Comparison of ENCODE assay signal across 8 cellular contexts in the genomic region with DNA sequence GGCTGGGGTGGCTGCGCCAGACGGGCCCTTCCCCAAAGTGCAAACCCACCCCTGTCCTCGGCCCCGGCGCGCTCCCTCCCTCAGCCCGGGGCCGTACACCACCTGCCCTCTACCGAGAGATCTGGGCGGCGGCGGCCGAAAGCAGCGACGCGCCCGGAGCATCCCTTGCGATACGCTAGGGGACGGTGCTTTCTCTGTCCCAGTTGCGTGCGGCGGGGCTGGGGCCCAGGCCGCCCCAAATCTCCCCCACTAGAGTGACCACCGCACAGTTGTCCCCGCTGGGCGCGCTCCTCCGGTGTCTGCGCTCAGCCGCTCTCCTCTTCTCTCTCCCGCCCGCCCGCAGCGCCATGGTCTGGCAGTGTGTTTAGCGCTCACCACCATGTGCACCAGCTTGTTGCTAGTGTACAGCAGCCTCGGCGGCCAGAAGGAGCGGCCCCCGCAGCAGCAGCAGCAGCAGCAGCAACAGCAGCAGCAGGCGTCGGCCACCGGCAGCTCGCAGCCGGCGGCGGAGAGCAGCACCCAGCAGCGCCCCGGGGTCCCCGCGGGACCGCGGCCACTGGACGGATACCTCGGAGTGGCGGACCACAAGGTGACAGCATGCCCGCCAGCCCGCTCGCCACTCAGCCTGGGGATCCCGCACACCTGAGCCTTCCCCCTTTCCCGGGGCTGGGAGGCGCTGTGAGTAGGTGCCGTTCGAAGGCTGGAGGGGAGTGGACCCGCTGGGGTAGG. TPM values are rescaled to one million over a fixed set of nuclear protein-coding genes. Genes with fewer than 3 reads are reported as not detected.
DNase-seq lines count a peak whose midpoint lies in the region; ATAC-seq, FAIRE-seq and TF ChIP-seq lines count a peak whose summit lies in the region.

No MANE protein-coding gene starts in this region.

- H3K27me3 Mint-ChIP-seq in GM23338 (ENCODE audit: insufficient read depth, low read depth, poor library complexity): peaks cover 24% of the 10 kb centered on the region
- H3K27me3 Mint-ChIP-seq in stimulated activated naive CD8-positive, alpha-beta T cell treated with anti-CD3 and anti-CD28 coated beads, Interleukin-15, Interleukin-2, amounts not matched to agents 100 ng/mL and 50 ng/mL, for 24 hours: peaks cover 84% of the 10 kb centered on the region

- peak overlapping the region; percentile 95 for H3K4me2 ChIP-seq in GM23338

- no peaks in the 10 kb centered on the region for H3K9me3 Mint-ChIP-seq in GM23338
- H3K9me3 Mint-ChIP-seq in stimulated activated naive CD8-positive, alpha-beta T cell treated with anti-CD3 and anti-CD28 coated beads, Interleukin-15, Interleukin-2, amounts not matched to agents 100 ng/mL and 50 ng/mL, for 24 hours: peaks cover 5% of the 10 kb centered on the region

- H3K27ac Mint-ChIP-seq in GM23338: no peak overlapping the region
- no peak overlapping the region for H3K27ac Mint-ChIP-seq in stimulated activated naive CD8-positive, alpha-beta T cell treated with anti-CD3 and anti-CD28 coated beads, Interleukin-15, Interleukin-2, amounts not matched to agents 100 ng/mL and 50 ng/mL, for 24 hours

- H3K4me1 Mint-ChIP-seq in GM23338: peaks cover 15% of the 10 kb centered on the region
- H3K4me1 Mint-ChIP-seq in stimulated activated naive CD8-positive, alpha-beta T cell treated with anti-CD3 and anti-CD28 coated beads, Interleukin-15, Interleukin-2, amounts not matched to agents 100 ng/mL and 50 ng/mL, for 24 hours (ENCODE audit: low read depth): peaks cover 13% of the 10 kb centered on the region

- H3K36me3 Mint-ChIP-seq in GM23338 (ENCODE audit: low read depth): peaks cover 5% of the 10 kb centered on the region; the same call in 2 of the 3 replicates
- no peaks in the 10 kb centered on the region for H3K36me3 Mint-ChIP-seq in stimulated activated naive CD8-positive, alpha-beta T cell treated with anti-CD3 and anti-CD28 coated beads, Interleukin-15, Interleukin-2, amounts not matched to agents 100 ng/mL and 50 ng/mL, for 24 hours (ENCODE audit: low read depth)

- no peaks in the 10 kb centered on the region for H3K9me2 ChIP-seq in GM23338 (ENCODE audit: insufficient read depth)

- H3K27ac ChIP-seq in GM23338 (ENCODE audit: low read depth): no peak overlapping the region

- peak overlapping the region; percentile 99 for H2AFZ ChIP-seq in GM23338

- no peaks in the 10 kb centered on the region for H3K79me2 ChIP-seq in GM23338 (replicated peaks; ENCODE audit: insufficient read depth)

- no peaks in the 10 kb centered on the region; the same call in 1 of the 2 replicates for H4K20me1 ChIP-seq in GM23338 (replicated peaks; ENCODE audit: insufficient read depth)

- no peaks in the 10 kb centered on the region for H3K36me3 ChIP-seq in GM23338 (ENCODE audit: insufficient read depth)

- H3K4me1 ChIP-seq in GM23338 (ENCODE audit: insufficient read depth): peaks cover 19% of the 10 kb centered on the region

- DNase-seq in D721Med (ENCODE audit: insufficient read length, low spot score) (no peak), GM23338 (ENCODE audit: low spot score) (peak; percentile 83), NCI-H748 treated with DMSO at 0.1 percent for 48 hours (lab: John Stamatoyannopoulos, UW) (peak; percentile 74), choroid plexus epithelial cell (ENCODE audit: low read depth) (peak; percentile 41), left kidney (ENCODE audit: low read depth, low spot score) (peak; percentile 90), cerebellar cortex (ENCODE audit: low spot score) (no peak), kidney glomerular epithelial cell (lab: John Stamatoyannopoulos, UW) (no peak)

- TF ChIP-seq CTCF in D721Med (IDR thresholded peaks at IDR 0.05; ENCODE audit: insufficient read depth, missing control alignments) (peak; percentile 18), GM23338 (conservative IDR thresholded peaks at IDR 0.05; ENCODE audit: low read depth in 2 of 2) (peak in 1 of 2 experiments; percentile 54; a peak in 3 of 4 replicates), choroid plexus epithelial cell (conservative IDR thresholded peaks at IDR 0.05; ENCODE audit: low read depth, low read length) (peak; percentile 17)

- peak; percentile 90 for ATAC-seq in GM23338

- H3K4me3 Mint-ChIP-seq in GM23338: peak overlapping the region; percentile 91
- peak overlapping the region; percentile 70 for H3K4me3 Mint-ChIP-seq in stimulated activated naive CD8-positive, alpha-beta T cell treated with anti-CD3 and anti-CD28 coated beads, Interleukin-15, Interleukin-2, amounts not matched to agents 100 ng/mL and 50 ng/mL, for 24 hours

- H3K27me3 ChIP-seq in GM23338 (ENCODE audit: insufficient read depth): peaks cover 41% of the 10 kb centered on the region

- no peak for FAIRE-seq in D721Med (lab: Jason Lieb, UNC)

- peak overlapping the region; percentile 96 for H3K4me3 ChIP-seq in GM23338
- peak overlapping the region; percentile 57 for H3K4me3 ChIP-seq in choroid plexus epithelial cell (ENCODE audit: low read depth, low read length)

- no peaks in the 10 kb centered on the region for H3F3A ChIP-seq in GM23338 (replicated peaks; ENCODE audit: low read depth)

TF ChIP-seq in GM23338, 12 proteins besides CTCF, POLR2A, EP300 and RAD21 (continues in another document):
- TF ChIP-seq ZNF114 (CRISPR knock-in tag; IDR thresholded peaks at IDR 0.05) (no peak), CREB1 (CRISPR knock-in tag; IDR thresholded peaks at IDR 0.05; ENCODE audit: low read depth) (no peak), JUNB (IDR thresholded peaks at IDR 0.05; ENCODE audit: unreplicated experiment) (no peak), POLR2AphosphoS5 (IDR thresholded peaks at IDR 0.05; ENCODE audit: low read depth) (no peak), NANOG (IDR thresholded peaks at IDR 0.05; ENCODE audit: borderline replicate concordance) (no peak), EZH2phosphoT487 (IDR thresholded peaks at IDR 0.05; ENCODE audit: unreplicated experiment) (no peak), EZH2 (IDR thresholded peaks at IDR 0.05; ENCODE audit: low read depth, unreplicated experiment) (no peak), ZNF331 (CRISPR knock-in tag; IDR thresholded peaks at IDR 0.05; ENCODE audit: low read depth) (no peak), STAT1 (IDR thresholded peaks at IDR 0.05; ENCODE audit: unreplicated experiment) (no peak)
- TF ChIP-seq, protein P1, sequence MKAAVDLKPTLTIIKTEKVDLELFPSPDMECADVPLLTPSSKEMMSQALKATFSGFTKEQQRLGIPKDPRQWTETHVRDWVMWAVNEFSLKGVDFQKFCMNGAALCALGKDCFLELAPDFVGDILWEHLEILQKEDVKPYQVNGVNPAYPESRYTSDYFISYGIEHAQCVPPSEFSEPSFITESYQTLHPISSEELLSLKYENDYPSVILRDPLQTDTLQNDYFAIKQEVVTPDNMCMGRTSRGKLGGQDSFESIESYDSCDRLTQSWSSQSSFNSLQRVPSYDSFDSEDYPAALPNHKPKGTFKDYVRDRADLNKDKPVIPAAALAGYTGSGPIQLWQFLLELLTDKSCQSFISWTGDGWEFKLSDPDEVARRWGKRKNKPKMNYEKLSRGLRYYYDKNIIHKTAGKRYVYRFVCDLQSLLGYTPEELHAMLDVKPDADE (IDR thresholded peaks at IDR 0.05): no peak
- TF ChIP-seq, protein P2, sequence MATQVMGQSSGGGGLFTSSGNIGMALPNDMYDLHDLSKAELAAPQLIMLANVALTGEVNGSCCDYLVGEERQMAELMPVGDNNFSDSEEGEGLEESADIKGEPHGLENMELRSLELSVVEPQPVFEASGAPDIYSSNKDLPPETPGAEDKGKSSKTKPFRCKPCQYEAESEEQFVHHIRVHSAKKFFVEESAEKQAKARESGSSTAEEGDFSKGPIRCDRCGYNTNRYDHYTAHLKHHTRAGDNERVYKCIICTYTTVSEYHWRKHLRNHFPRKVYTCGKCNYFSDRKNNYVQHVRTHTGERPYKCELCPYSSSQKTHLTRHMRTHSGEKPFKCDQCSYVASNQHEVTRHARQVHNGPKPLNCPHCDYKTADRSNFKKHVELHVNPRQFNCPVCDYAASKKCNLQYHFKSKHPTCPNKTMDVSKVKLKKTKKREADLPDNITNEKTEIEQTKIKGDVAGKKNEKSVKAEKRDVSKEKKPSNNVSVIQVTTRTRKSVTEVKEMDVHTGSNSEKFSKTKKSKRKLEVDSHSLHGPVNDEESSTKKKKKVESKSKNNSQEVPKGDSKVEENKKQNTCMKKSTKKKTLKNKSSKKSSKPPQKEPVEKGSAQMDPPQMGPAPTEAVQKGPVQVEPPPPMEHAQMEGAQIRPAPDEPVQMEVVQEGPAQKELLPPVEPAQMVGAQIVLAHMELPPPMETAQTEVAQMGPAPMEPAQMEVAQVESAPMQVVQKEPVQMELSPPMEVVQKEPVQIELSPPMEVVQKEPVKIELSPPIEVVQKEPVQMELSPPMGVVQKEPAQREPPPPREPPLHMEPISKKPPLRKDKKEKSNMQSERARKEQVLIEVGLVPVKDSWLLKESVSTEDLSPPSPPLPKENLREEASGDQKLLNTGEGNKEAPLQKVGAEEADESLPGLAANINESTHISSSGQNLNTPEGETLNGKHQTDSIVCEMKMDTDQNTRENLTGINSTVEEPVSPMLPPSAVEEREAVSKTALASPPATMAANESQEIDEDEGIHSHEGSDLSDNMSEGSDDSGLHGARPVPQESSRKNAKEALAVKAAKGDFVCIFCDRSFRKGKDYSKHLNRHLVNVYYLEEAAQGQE (IDR thresholded peaks at IDR 0.05; ENCODE audit: unreplicated experiment): no peak

RNA-seq across cellular contexts. Expression of a gene that starts 1.0 kb away (rescaled TPM):
- total RNA-seq in GM23338 (2014; rRNA removed; shearing (Covaris generic)): 12.7 and 19.2 TPM in 2 replicates
- polyA plus RNA-seq in GM23338 (2016; fragmentation: Nextera tagmentation; extraction: Ambion mirVana): 1.9 and 4.1 TPM in 2 replicates

Comparison
In these comparisons a context has a peak if more than half of its experiments do, and no peak if none do; other contexts are left out.
1. DNase-seq: peak in GM23338 (single experiment), NCI-H748 treated with DMSO at 0.1 percent for 48 hours (single experiment), choroid plexus epithelial cell (single experiment) and left kidney (single experiment); none in D721Med (single experiment), cerebellar cortex (single experiment) and kidney glomerular epithelial cell (single experiment).